In the genomic region with DNA sequence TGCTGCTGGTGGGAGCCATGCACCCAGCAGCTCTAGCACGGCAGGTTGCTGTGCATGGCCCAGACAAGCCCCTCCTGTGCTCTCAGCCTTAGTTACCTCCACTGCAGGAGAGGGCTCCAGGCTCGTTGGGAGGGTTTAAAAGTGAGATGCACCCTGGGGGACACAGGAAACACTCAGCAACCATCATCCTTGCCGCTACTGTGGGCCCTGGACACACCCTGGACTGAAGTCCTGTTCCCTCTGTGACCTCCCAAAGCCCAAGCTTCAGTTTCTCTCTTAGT, we compare ENCODE assay signal across 39 cellular contexts. TPM values are rescaled to one million over a fixed set of nuclear protein-coding genes. Genes with fewer than 3 reads are reported as not detected.
"Had no signal": no experiment of that assay in that cellular context is flagged by ENCODE, and none has a peak within 500 bp of the region (broad histone marks: within the 10 kb centered on the region; RNA-seq: fewer than 3 reads in every experiment).

No MANE protein-coding gene starts in this region.

- DNase-seq: activated B cell treated with CpG ODN at 0.5 μM for 24 hours; activated CD4-positive, alpha-beta T cell treated with anti-CD3 and anti-CD28 coated beads for 48 hours; activated CD4-positive, alpha-beta T cell treated with anti-CD3 and anti-CD28 coated beads, Interleukin-2, amount 50 U/mL, for 1 hour; activated CD4-positive, alpha-beta T cell treated with anti-CD3 and anti-CD28 coated beads, Interleukin-2, amount 50 U/mL, for 48 hours; activated CD8-positive, alpha-beta memory T cell treated with anti-CD3 and anti-CD28 coated beads for 24 hours; activated CD8-positive, alpha-beta T cell treated with anti-CD3 and anti-CD28 coated beads for 36 hours; activated effector memory CD4-positive, alpha-beta T cell treated with anti-CD3 and anti-CD28 coated beads, Interleukin-2, amount 50 U/mL, for 16 hours; activated naive CD4-positive, alpha-beta T cell treated with anti-CD3 and anti-CD28 coated beads for 36 hours; activated naive CD8-positive, alpha-beta T cell treated with anti-CD3 and anti-CD28 coated beads for 36 hours; activated naive CD8-positive, alpha-beta T cell treated with anti-CD3 and anti-CD28 coated beads, Interleukin-2, amount 50 U/mL, for 24 hours; activated T-cell treated with anti-CD3 and anti-CD28 coated beads, Interleukin-2, amount 50 U/mL, for 4 hours; adrenal gland; body of pancreas; caudate nucleus; cortex of kidney; dermis blood vessel endothelial cell; effector CD4-positive, alpha-beta T cell; effector memory CD8-positive, alpha-beta T cell; esophagus squamous epithelium; foreskin melanocyte; SW 1271; T-cell; T1000; WERI-Rb-1 had no signal

- H3K4me3 ChIP-seq: adrenal gland, body of pancreas, esophagus squamous epithelium had no signal

- H3K27ac ChIP-seq: adrenal gland, epithelial cell of prostate, esophagus squamous epithelium, WERI-Rb-1 had no signal

- H3K36me3 ChIP-seq: adrenal gland, esophagus squamous epithelium, WERI-Rb-1 had no signal

- H3K4me3 Mint-ChIP-seq: activated B cell treated with CpG ODN at 0.5 μM for 24 hours; activated CD8-positive, alpha-beta T cell treated with anti-CD3 and anti-CD28 coated beads for 36 hours; activated naive CD4-positive, alpha-beta T cell treated with anti-CD3 and anti-CD28 coated beads for 36 hours; activated naive CD4-positive, alpha-beta T cell treated with anti-CD3 and anti-CD28 coated beads, Interleukin-2, amount 50 U/mL, for 24 hours; activated naive CD8-positive, alpha-beta T cell treated with anti-CD3 and anti-CD28 coated beads for 36 hours; activated naive CD8-positive, alpha-beta T cell treated with anti-CD3 and anti-CD28 coated beads, Interleukin-2, amount 50 U/mL, for 24 hours; activated T-cell treated with anti-CD3 and anti-CD28 coated beads, Interleukin-2, amount 50 U/mL, for 4 hours; activated T-helper 1 cell treated with anti-CD3 and anti-CD28 coated beads, Interleukin-12 subunit alpha, Interleukin-12 subunit beta, Interleukin-2, Interleukin-4 antibody, amounts not matched to agents 30 ng/mL and 10 ng/mL and 1 ng/mL, durations not matched to agents 14 hours and 24 hours and 36 hours; effector memory CD8-positive, alpha-beta T cell; T-cell; T-helper 1 cell treated with Interleukin-12 subunit alpha and Interleukin-12 subunit beta and Interleukin-4 antibody, amounts not matched to agents 30 μg/mL and 1 μg/mL, for 36 hours; T-helper 2 cell treated with Interferon-gamma antibody and Interleukin-4, amounts not matched to agents 5 μg/mL and 100 μg/mL, for 36 hours had no signal

- H3K36me3 Mint-ChIP-seq: activated naive CD4-positive, alpha-beta T cell treated with anti-CD3 and anti-CD28 coated beads, Interleukin-2, amount 50 U/mL, for 24 hours; activated naive CD8-positive, alpha-beta T cell treated with anti-CD3 and anti-CD28 coated beads for 36 hours; T-cell had no signal

- H3K9me3 Mint-ChIP-seq: activated B cell treated with CpG ODN at 0.5 μM for 24 hours; activated naive CD4-positive, alpha-beta T cell treated with anti-CD3 and anti-CD28 coated beads, Interleukin-2, amount 50 U/mL, for 24 hours; activated T-cell treated with anti-CD3 and anti-CD28 coated beads, Interleukin-2, amount 50 U/mL, for 4 hours had no signal

- H3K27me3 Mint-ChIP-seq: activated B cell treated with CpG ODN at 0.5 μM for 24 hours; activated CD8-positive, alpha-beta T cell treated with anti-CD3 and anti-CD28 coated beads for 36 hours; activated naive CD4-positive, alpha-beta T cell treated with anti-CD3 and anti-CD28 coated beads, Interleukin-2, amount 50 U/mL, for 24 hours; activated naive CD8-positive, alpha-beta T cell treated with anti-CD3 and anti-CD28 coated beads for 36 hours; activated naive CD8-positive, alpha-beta T cell treated with anti-CD3 and anti-CD28 coated beads, Interleukin-2, amount 50 U/mL, for 24 hours had no signal

- H3K27me3 ChIP-seq: body of pancreas had no signal

- H3K27ac Mint-ChIP-seq: activated B cell treated with CpG ODN at 0.5 μM for 24 hours; activated CD8-positive, alpha-beta T cell treated with anti-CD3 and anti-CD28 coated beads for 36 hours; activated naive CD4-positive, alpha-beta T cell treated with anti-CD3 and anti-CD28 coated beads for 36 hours; activated naive CD4-positive, alpha-beta T cell treated with anti-CD3 and anti-CD28 coated beads, Interleukin-2, amount 50 U/mL, for 24 hours; activated naive CD8-positive, alpha-beta T cell treated with anti-CD3 and anti-CD28 coated beads for 36 hours; activated naive CD8-positive, alpha-beta T cell treated with anti-CD3 and anti-CD28 coated beads, Interleukin-2, amount 50 U/mL, for 24 hours; activated T-helper 1 cell treated with anti-CD3 and anti-CD28 coated beads, Interleukin-12 subunit alpha, Interleukin-12 subunit beta, Interleukin-2, Interleukin-4 antibody, amounts not matched to agents 30 ng/mL and 10 ng/mL and 1 ng/mL, durations not matched to agents 14 hours and 24 hours and 36 hours; activated T-helper 2 cell treated with anti-CD3 and anti-CD28 coated beads, Interferon-gamma antibody, Interleukin-2, Interleukin-4, amounts not matched to agents 10 μg/mL and 5 μg/mL and 100 μg/mL, durations not matched to agents 14 hours and 24 hours and 36 hours; effector memory CD8-positive, alpha-beta T cell; T-cell; T-helper 1 cell treated with Interleukin-12 subunit alpha and Interleukin-12 subunit beta and Interleukin-4 antibody, amounts not matched to agents 30 μg/mL and 1 μg/mL, for 36 hours; T-helper 2 cell treated with Interferon-gamma antibody and Interleukin-4, amounts not matched to agents 5 μg/mL and 100 μg/mL, for 36 hours had no signal

- H3K9me3 ChIP-seq: adrenal gland, body of pancreas, esophagus squamous epithelium had no signal

- H3K4me1 Mint-ChIP-seq: activated B cell treated with CpG ODN at 0.5 μM for 24 hours had no signal

- FAIRE-seq: colon, endometrium, endothelial cell of umbilical vein had no signal

- ATAC-seq: activated CD4-positive, CD25-positive, alpha-beta regulatory T cell treated with anti-CD3 and anti-CD28 coated beads, Interleukin-2, amount 50 U/mL, for 24 hours; activated CD8-positive, alpha-beta T cell treated with anti-CD3 and anti-CD28 coated beads for 36 hours; activated naive CD8-positive, alpha-beta T cell treated with anti-CD3 and anti-CD28 coated beads, Interleukin-2, amount 50 U/mL, for 24 hours; activated T-cell treated with anti-CD3 and anti-CD28 coated beads, Interleukin-2, amount 50 U/mL, for 4 hours; body of pancreas; effector memory CD8-positive, alpha-beta T cell; T-cell had no signal

- H3K4me1 ChIP-seq: adrenal gland had no signal

RNA-seq across cellular contexts. Expression of gene FOXL3, which starts 49.0 kb away (rescaled TPM):
- total RNA-seq: activated B cell treated with CpG ODN at 0.5 μM for 24 hours; activated CD8-positive, alpha-beta T cell treated with anti-CD3 and anti-CD28 coated beads for 36 hours; activated naive CD4-positive, alpha-beta T cell treated with anti-CD3 and anti-CD28 coated beads for 36 hours; activated naive CD8-positive, alpha-beta T cell treated with anti-CD3 and anti-CD28 coated beads for 36 hours; activated T-cell treated with anti-CD3 and anti-CD28 coated beads, Interleukin-2, amount 50 U/mL, for 4 hours; activated T-helper 1 cell treated with anti-CD3 and anti-CD28 coated beads, Interleukin-12 subunit alpha, Interleukin-12 subunit beta, Interleukin-2, Interleukin-4 antibody, amounts not matched to agents 30 ng/mL and 10 ng/mL and 1 ng/mL, durations not matched to agents 14 hours and 24 hours and 36 hours; activated T-helper 2 cell treated with anti-CD3 and anti-CD28 coated beads, Interferon-gamma antibody, Interleukin-2, Interleukin-4, amounts not matched to agents 10 μg/mL and 5 μg/mL and 100 μg/mL, durations not matched to agents 14 hours and 24 hours and 36 hours; adrenal gland; aorta; body of pancreas; chondrocyte; dermis blood vessel endothelial cell; endothelial cell of umbilical vein; esophagus squamous epithelium; fibroblast of lung; fibroblast of villous mesenchyme; T-cell had no signal
- polyA plus RNA-seq: adrenal gland, aorta, endothelial cell of umbilical vein, esophagus, fibroblast of lung had no signal
